20 cellular contexts compared by ENCODE assay signal in the genomic region with DNA sequence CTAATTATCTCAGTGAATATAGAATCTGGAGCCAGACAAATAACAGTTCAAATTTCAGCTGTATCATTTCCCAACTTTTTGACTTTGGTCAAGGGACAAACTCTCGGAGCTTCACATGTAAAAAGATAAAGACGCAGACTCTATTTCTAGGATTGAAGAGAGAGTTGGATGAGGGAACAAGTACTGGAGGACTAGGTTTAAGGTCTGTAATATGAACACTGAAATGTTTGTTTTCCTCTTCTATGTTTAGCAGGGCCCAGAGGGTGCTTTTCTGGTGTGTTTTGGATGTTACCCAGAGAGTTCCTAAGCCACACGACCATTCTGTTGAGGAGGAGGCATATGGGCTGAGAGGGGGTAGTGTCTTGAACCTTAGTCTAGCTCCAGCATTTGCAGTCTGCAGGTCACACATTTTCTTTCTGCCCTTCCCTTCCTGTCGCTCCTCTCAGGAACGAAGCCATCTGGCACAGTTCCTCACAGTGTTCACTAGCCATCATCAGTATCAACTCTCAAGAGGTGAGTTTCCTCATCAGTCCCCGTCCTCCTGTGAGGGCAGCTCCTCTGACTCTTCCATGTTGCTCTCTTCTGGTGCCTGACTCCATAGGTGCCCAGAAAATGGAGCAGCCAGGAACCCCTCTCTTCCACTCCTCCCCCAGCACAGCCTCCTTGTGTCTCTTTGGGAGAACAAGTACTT.
DNase-seq lines count a peak whose midpoint lies in the region; ATAC-seq and TF ChIP-seq lines count a peak whose summit lies in the region.
"Had no signal": no experiment of that assay in that cellular context is flagged by ENCODE, and none has a peak within 500 bp of the region (broad histone marks: within the 10 kb centered on the region; RNA-seq: fewer than 3 reads in every experiment).

No MANE protein-coding gene starts in this region.

- DNase-seq in NCI-H2171 treated with DMSO at 0.1 percent for 48 hours (lab: John Stamatoyannopoulos, UW) (peak; percentile 18), NCI-H2171 (lab: John Stamatoyannopoulos, UW) (no peak), NCI-H2029 (lab: John Stamatoyannopoulos, UW) (peak; percentile 27), body of pancreas (peak; percentile 16 to 63 (median 42)), nephron progenitor cell (no peak), T1000 (lab: John Stamatoyannopoulos, UW) (no peak), COLO829 (ENCODE audit: low spot score) (no peak)
- DNase-seq: 8988T, DND-41, H7, Kasumi-1, NCI-H1417 treated with DMSO at 0.1 percent for 48 hours, NCI-H187, NCI-H446, NCI-H526 had no signal

- no peak overlapping the region for H3K4me3 ChIP-seq in body of pancreas
- H3K4me3 ChIP-seq: GM12878 had no signal

- no peaks in the 10 kb centered on the region for H3K36me3 ChIP-seq in body of pancreas (replicated peaks in 1 of 2; ENCODE audit: insufficient read depth in 1 of 2, low read depth in 2 of 2)

- TF ChIP-seq CTCF in body of pancreas (IDR thresholded peaks at IDR 0.05) (no peak), nephron progenitor cell (IDR thresholded peaks at IDR 0.05) (no peak)

- intact Hi-C loops in body of pancreas (cut with DNase I), result no loop called here

- no peak for TF ChIP-seq POLR2A in body of pancreas (IDR thresholded peaks at IDR 0.05)

- peaks cover 7% of the 10 kb centered on the region for H3K27me3 Mint-ChIP-seq in nephron progenitor cell (ENCODE audit: low read depth, poor library complexity)

- H3K36me3 Mint-ChIP-seq in nephron progenitor cell (ENCODE audit: low read depth), result peaks cover 9% of the 10 kb centered on the region

- no peak overlapping the region for H3K27ac ChIP-seq in body of pancreas
- H3K27ac ChIP-seq: C4-2B, RWPE1 had no signal

- H3K9me3 ChIP-seq in body of pancreas, result no peaks in the 10 kb centered on the region

- H3K4me3 Mint-ChIP-seq in nephron progenitor cell, result no peak overlapping the region

- H3K4me1 Mint-ChIP-seq in nephron progenitor cell, result no peaks in the 10 kb centered on the region

- H3K27ac Mint-ChIP-seq in nephron progenitor cell, result peak overlapping the region; percentile 55

- H3K9me3 Mint-ChIP-seq in nephron progenitor cell, result peaks cover 17% of the 10 kb centered on the region

- no peaks in the 10 kb centered on the region for H3K4me1 ChIP-seq in body of pancreas

- 34 to 35% methylated on average over 6 of the region's 6 CpGs for WGBS in body of pancreas, 2 donors

- peak; percentile 38 for ATAC-seq in body of pancreas
- no peak for ATAC-seq in HG03045 (IDR thresholded peaks at IDR 0.05; ENCODE audit: unreplicated experiment)
- ATAC-seq: GM12878, SK-N-SH treated with all-trans-retinoic acid at 6 μM for 48 hours had no signal

- no peaks in the 10 kb centered on the region for H3K27me3 ChIP-seq in body of pancreas

Comparison
In these comparisons a context has a peak if more than half of its experiments do, and no peak if none do; other contexts are left out.
1. DNase-seq: peak in NCI-H2171 treated with DMSO at 0.1 percent for 48 hours (single experiment), NCI-H2029 (single experiment) and body of pancreas (4 of 4); none in NCI-H2171 (single experiment), nephron progenitor cell (single experiment), T1000 (single experiment) and COLO829 (single experiment).